In genomic region chr7:152512711-152513110, GRCh38 we compare ENCODE assay signal across 10 cellular contexts.
DNase-seq lines count a peak whose midpoint lies in the region; ATAC-seq and TF ChIP-seq lines count a peak whose summit lies in the region.
"Had no signal": no experiment of that assay in that cellular context is flagged by ENCODE, and none has a peak within 500 bp of the region (broad histone marks: within the 10 kb centered on the region; RNA-seq: fewer than 3 reads in every experiment).

No MANE protein-coding gene starts in this region.

- no peak overlapping the region for H3K27ac ChIP-seq in tibial nerve
- no peak overlapping the region for H3K27ac ChIP-seq in right atrium auricular region

- WGBS in tibial nerve, 2 donors: 73 to 81% methylated on average over 4 of the region's 4 CpGs

- no peaks in the 10 kb centered on the region for H3K36me3 ChIP-seq in tibial nerve
- no peaks in the 10 kb centered on the region for H3K36me3 ChIP-seq in right atrium auricular region

- H3K4me3 ChIP-seq in NB4 (ENCODE audit: low read depth, low read length) (no peak overlapping the region), tibial nerve (no peak overlapping the region), right atrium auricular region (no peak overlapping the region)

- peaks cover 16% of the 10 kb centered on the region for H3K4me1 Mint-ChIP-seq in activated naive CD4-positive, alpha-beta T cell treated with anti-CD3 and anti-CD28 coated beads, Interleukin-2, amount 50 U/mL, for 24 hours
- H3K4me1 Mint-ChIP-seq in stimulated activated naive B cell treated with anti-CD40 and anti-IgM and Interleukin-4, amounts not matched to agents 10 μg/mL and 1 μg/mL and 100 μg/mL, for 72 hours: peaks cover 5 to 6% of the 10 kb centered on the region in 2 donors

- no peaks in the 10 kb centered on the region for H3K9me3 Mint-ChIP-seq in activated naive CD4-positive, alpha-beta T cell treated with anti-CD3 and anti-CD28 coated beads, Interleukin-2, amount 50 U/mL, for 24 hours
- H3K9me3 Mint-ChIP-seq in stimulated activated naive B cell treated with anti-CD40 and anti-IgM and Interleukin-4, amounts not matched to agents 10 μg/mL and 1 μg/mL and 100 μg/mL, for 72 hours: peaks cover 0 to 3% of the 10 kb centered on the region in 2 donors

- no peak for TF ChIP-seq EP300 in tibial nerve (IDR thresholded peaks at IDR 0.05)

- no peaks in the 10 kb centered on the region for H3K9me3 ChIP-seq in tibial nerve
- H3K9me3 ChIP-seq in right atrium auricular region: no peaks in the 10 kb centered on the region

- TF ChIP-seq CTCF in NB4 (IDR thresholded peaks at IDR 0.05; ENCODE audit: low read depth, low read length) (no peak), tibial nerve (IDR thresholded peaks at IDR 0.05) (no peak), right atrium auricular region (IDR thresholded peaks at IDR 0.05) (no peak)

- H3K4me3 Mint-ChIP-seq in activated naive CD4-positive, alpha-beta T cell treated with anti-CD3 and anti-CD28 coated beads, Interleukin-2, amount 50 U/mL, for 24 hours: peak overlapping the region; percentile 59
- H3K4me3 Mint-ChIP-seq in stimulated activated naive B cell treated with anti-CD40 and anti-IgM and Interleukin-4, amounts not matched to agents 10 μg/mL and 1 μg/mL and 100 μg/mL, for 72 hours: peak overlapping the region; percentile 56 to 61

- H3K36me3 Mint-ChIP-seq in activated naive CD4-positive, alpha-beta T cell treated with anti-CD3 and anti-CD28 coated beads, Interleukin-2, amount 50 U/mL, for 24 hours: no peaks in the 10 kb centered on the region
- H3K36me3 Mint-ChIP-seq in stimulated activated naive B cell treated with anti-CD40 and anti-IgM and Interleukin-4, amounts not matched to agents 10 μg/mL and 1 μg/mL and 100 μg/mL, for 72 hours: no peaks in the 10 kb centered on the region

- no peak for TF ChIP-seq POLR2A in NB4 (IDR thresholded peaks at IDR 0.05; ENCODE audit: extremely low read depth, insufficient read length)
- no peak for TF ChIP-seq POLR2A in tibial nerve (IDR thresholded peaks at IDR 0.05)

- ATAC-seq in stimulated activated naive B cell treated with anti-CD40 and anti-IgM and Interleukin-4, amounts not matched to agents 10 μg/mL and 1 μg/mL and 100 μg/mL, for 72 hours (replicated peaks): peak; percentile 80 to 90
- ATAC-seq in HG03457 (IDR thresholded peaks at IDR 0.05; ENCODE audit: unreplicated experiment): no peak

- peak; percentile 1 for DNase-seq in activated effector memory CD4-positive, alpha-beta T cell treated with Interleukin-2 at 50 U/mL for 16 hours
- DNase-seq in activated effector memory CD4-positive, alpha-beta T cell treated with anti-CD3 and anti-CD28 coated beads, Interleukin-2, amount 50 U/mL, for 16 hours: no peak
- peak; percentile 54 for DNase-seq in NB4 (ENCODE audit: low read depth)
- DNase-seq in stimulated activated naive B cell treated with anti-CD40 and anti-IgM and Interleukin-4, amounts not matched to agents 10 μg/mL and 1 μg/mL and 100 μg/mL, for 72 hours: no peak
- no peak for DNase-seq in tibial nerve (ENCODE audit: low spot score in 2 of 2)
- DNase-seq in right atrium auricular region (ENCODE audit: low spot score): no peak
- DNase-seq: GOT3, OCI-M1 had no signal

- H3K27me3 ChIP-seq in tibial nerve: no peaks in the 10 kb centered on the region
- H3K27me3 ChIP-seq in right atrium auricular region: no peaks in the 10 kb centered on the region

- no peak overlapping the region for H3K27ac Mint-ChIP-seq in activated naive CD4-positive, alpha-beta T cell treated with anti-CD3 and anti-CD28 coated beads, Interleukin-2, amount 50 U/mL, for 24 hours
- no peak overlapping the region for H3K27ac Mint-ChIP-seq in stimulated activated naive B cell treated with anti-CD40 and anti-IgM and Interleukin-4, amounts not matched to agents 10 μg/mL and 1 μg/mL and 100 μg/mL, for 72 hours

- H3K4me1 ChIP-seq in tibial nerve (no peaks in the 10 kb centered on the region), right atrium auricular region (no peaks in the 10 kb centered on the region)

- H3K27me3 Mint-ChIP-seq in activated naive CD4-positive, alpha-beta T cell treated with anti-CD3 and anti-CD28 coated beads, Interleukin-2, amount 50 U/mL, for 24 hours: no peaks in the 10 kb centered on the region
- H3K27me3 Mint-ChIP-seq in stimulated activated naive B cell treated with anti-CD40 and anti-IgM and Interleukin-4, amounts not matched to agents 10 μg/mL and 1 μg/mL and 100 μg/mL, for 72 hours: peaks cover 0 to 4% of the 10 kb centered on the region in 2 donors

Comparison
In these comparisons a context has a peak if more than half of its experiments do, and no peak if none do; other contexts are left out.
1. DNase-seq: peak in activated effector memory CD4-positive, alpha-beta T cell treated with Interleukin-2 at 50 U/mL for 16 hours (single experiment) and NB4 (single experiment); none in activated effector memory CD4-positive, alpha-beta T cell treated with anti-CD3 and anti-CD28 coated beads, Interleukin-2, amount 50 U/mL, for 16 hours (single experiment), stimulated activated naive B cell treated with anti-CD40 and anti-IgM and Interleukin-4, amounts not matched to agents 10 μg/mL and 1 μg/mL and 100 μg/mL, for 72 hours (single experiment), tibial nerve (0 of 2) and right atrium auricular region (single experiment).